Comparison of ENCODE assay signal across 8 cellular contexts in the genomic region with DNA sequence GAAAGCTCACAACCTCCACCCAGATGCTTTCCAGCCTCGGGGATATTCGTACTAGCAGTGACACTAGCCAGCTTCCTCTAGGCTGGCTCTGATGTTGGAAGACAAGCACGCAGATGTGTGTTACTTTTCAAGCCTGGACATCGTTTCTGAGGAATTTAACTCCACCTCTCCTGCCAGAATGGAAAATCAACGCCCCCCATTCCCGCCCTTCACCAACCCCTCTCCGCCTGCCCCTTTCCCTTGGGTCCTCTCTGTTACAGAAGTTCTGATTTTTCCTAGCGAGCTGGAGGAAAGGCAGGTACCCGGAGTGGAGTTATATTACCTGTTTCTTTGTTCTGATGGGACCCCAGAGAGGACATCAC. TPM values are rescaled to one million over a fixed set of nuclear protein-coding genes. Genes with fewer than 3 reads are reported as not detected.
DNase-seq lines count a peak whose midpoint lies in the region; ATAC-seq and TF ChIP-seq lines count a peak whose summit lies in the region.

No MANE protein-coding gene starts in this region.

- ATAC-seq in GM21737 (IDR thresholded peaks at IDR 0.05; ENCODE audit: unreplicated experiment) (peak; percentile 20), T-cell (replicated peaks in 1 of 4) (peak; percentile 24 to 38 (median 32)), HG03442 (IDR thresholded peaks at IDR 0.05; ENCODE audit: unreplicated experiment) (no peak)
- ATAC-seq in stimulated activated memory B cell treated with anti-CD40 and anti-IgM and Interleukin-4, amounts not matched to agents 10 μg/mL and 1 μg/mL and 100 μg/mL, for 72 hours, result peak; percentile 22

- CTCF ChIA-PET in T-cell (lab: Charles Lee), result interaction anchor here (0.5 to 2.7 kb wide), 12 partner anchors 11 to 584 kb away, joined by 3 to 12 read pairs (median 4); partner anchors contain the start of genes HMGCS1 (in 1 of the 2) and TMEM267 (in 1 of the 2)

- peak; percentile 35 for TF ChIP-seq POLR2A in NB4 (IDR thresholded peaks at IDR 0.05; ENCODE audit: extremely low read depth, insufficient read length)

- H3K27ac Mint-ChIP-seq in T-cell, result peak overlapping the region; percentile 88 to 95
- peak overlapping the region; percentile 91 for H3K27ac Mint-ChIP-seq in stimulated activated memory B cell treated with anti-CD40 and anti-IgM and Interleukin-4, amounts not matched to agents 10 μg/mL and 1 μg/mL and 100 μg/mL, for 72 hours

- peak overlapping the region; percentile 89 to 96 (median 91) for H3K4me3 Mint-ChIP-seq in T-cell
- H3K4me3 Mint-ChIP-seq in stimulated activated memory B cell treated with anti-CD40 and anti-IgM and Interleukin-4, amounts not matched to agents 10 μg/mL and 1 μg/mL and 100 μg/mL, for 72 hours, result peak overlapping the region; percentile 91

- peaks cover 25% of the 10 kb centered on the region for H3K36me3 Mint-ChIP-seq in T-cell
- peaks cover 26% of the 10 kb centered on the region for H3K36me3 Mint-ChIP-seq in stimulated activated memory B cell treated with anti-CD40 and anti-IgM and Interleukin-4, amounts not matched to agents 10 μg/mL and 1 μg/mL and 100 μg/mL, for 72 hours

- no peak for TF ChIP-seq CTCF in NB4 (IDR thresholded peaks at IDR 0.05; ENCODE audit: low read depth, low read length)
- no peak for TF ChIP-seq CTCF in choroid plexus epithelial cell (conservative IDR thresholded peaks at IDR 0.05; ENCODE audit: low read depth, low read length)
- no peak for TF ChIP-seq CTCF in kidney epithelial cell (IDR thresholded peaks at IDR 0.05; ENCODE audit: insufficient read depth, low read length, poor library complexity, severe bottlenecking)

- H3K27me3 ChIP-seq in kidney epithelial cell (ENCODE audit: control insufficient read depth, insufficient read depth, low read length), result no peaks in the 10 kb centered on the region

- H3K9me3 Mint-ChIP-seq in T-cell, result no peaks in the 10 kb centered on the region
- H3K9me3 Mint-ChIP-seq in stimulated activated memory B cell treated with anti-CD40 and anti-IgM and Interleukin-4, amounts not matched to agents 10 μg/mL and 1 μg/mL and 100 μg/mL, for 72 hours, result no peaks in the 10 kb centered on the region

- no peaks in the 10 kb centered on the region for H3K27me3 Mint-ChIP-seq in T-cell
- no peaks in the 10 kb centered on the region for H3K27me3 Mint-ChIP-seq in stimulated activated memory B cell treated with anti-CD40 and anti-IgM and Interleukin-4, amounts not matched to agents 10 μg/mL and 1 μg/mL and 100 μg/mL, for 72 hours

- peak overlapping the region; percentile 75 for H3K4me3 ChIP-seq in NB4 (ENCODE audit: low read depth, low read length)
- H3K4me3 ChIP-seq in choroid plexus epithelial cell (ENCODE audit: low read depth, low read length), result peak overlapping the region; percentile 87
- H3K4me3 ChIP-seq in kidney epithelial cell (ENCODE audit: low read depth, low read length), result peak overlapping the region; percentile 69

- POLR2A ChIA-PET in T-cell (lab: Charles Lee), result interaction anchor here (0.6 to 1.2 kb wide), 7 partner anchors 47 to 662 kb away, joined by 3 to 7 read pairs (median 3); partner anchors contain the start of gene TMEM267 (in 1 of the 2)

- peaks cover 1% of the 10 kb centered on the region for H3K36me3 ChIP-seq in kidney epithelial cell (ENCODE audit: control insufficient read depth, insufficient read depth, low read length)

- DNase-seq in DMS153 (lab: John Stamatoyannopoulos, UW) (peak; percentile 17), NB4 (ENCODE audit: low read depth) (peak; percentile 68), T-cell (peak in 18 of 34 experiments; percentile 2 to 24 (median 11)), choroid plexus epithelial cell (ENCODE audit: low read depth) (peak; percentile 54), kidney epithelial cell (ENCODE audit: low read depth) (no peak)

- H3K4me1 Mint-ChIP-seq in T-cell, result peaks cover 56 to 71% (median 61%) of the 10 kb centered on the region in 3 donors
- H3K4me1 Mint-ChIP-seq in stimulated activated memory B cell treated with anti-CD40 and anti-IgM and Interleukin-4, amounts not matched to agents 10 μg/mL and 1 μg/mL and 100 μg/mL, for 72 hours, result peaks cover 46% of the 10 kb centered on the region

RNA-seq across cellular contexts. Expression of gene NNT, which starts 0.5 kb away (rescaled TPM):
- total RNA-seq in T-cell, result 10 to 100 TPM; 49.3 to 56.3 (median 52.6) TPM
- total RNA-seq in kidney epithelial cell, result 33.3 and 41.4 TPM in 2 replicates

RNA-seq across cellular contexts. Expression of gene PAIP1, which starts 45.6 kb away (rescaled TPM):
- total RNA-seq in T-cell, result 10 to 100 TPM; 28.8 to 44.9 (median 35.0) TPM
- 151 and 179 TPM in 2 replicates for total RNA-seq in kidney epithelial cell
